Comparison of ENCODE assay signal across 23 cellular contexts in the genomic region with DNA sequence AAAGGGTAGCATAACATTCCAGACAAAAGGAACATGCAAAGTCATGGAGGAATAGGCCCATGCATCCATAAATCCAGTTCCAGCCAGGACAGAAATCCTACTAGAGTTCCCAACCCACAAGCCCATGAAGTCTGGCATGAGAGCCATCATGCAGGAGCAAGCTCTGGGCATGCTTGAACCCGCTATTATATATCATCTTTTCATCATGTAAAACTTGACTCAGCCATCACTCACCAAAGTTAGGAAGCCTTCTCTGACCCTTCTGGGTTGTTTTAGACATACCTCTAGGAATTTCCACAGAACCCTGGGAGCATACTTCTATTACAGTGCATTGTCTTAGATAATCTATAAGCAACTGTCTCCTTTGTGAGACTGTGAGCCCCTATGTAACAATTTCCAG.
"Had no signal": no experiment of that assay in that cellular context is flagged by ENCODE, and none has a peak within 500 bp of the region (broad histone marks: within the 10 kb centered on the region; RNA-seq: fewer than 3 reads in every experiment).

No MANE protein-coding gene starts in this region.

- H3K4me1 ChIP-seq: left ventricle myocardium inferior, right atrium auricular region, right lobe of liver, stomach, testis, thyroid gland, transverse colon, upper lobe of left lung, vagina had no signal

- H3K27me3 ChIP-seq: ovary, right atrium auricular region, right lobe of liver, stomach, testis, thyroid gland, transverse colon, upper lobe of left lung, vagina had no signal

- ATAC-seq: mucosa of descending colon; naive thymus-derived CD4-positive, alpha-beta T cell; natural killer cell treated with Interleukin-12 subunit alpha and Interleukin-12 subunit beta and Interleukin-15 and Interleukin-18, amount 100 ng/mL, for 72 hours; right lobe of liver; stimulated activated naive B cell treated with anti-CD40 and anti-IgM and Interleukin-4, amounts not matched to agents 10 μg/mL and 1 μg/mL and 100 μg/mL, for 72 hours; stimulated activated naive CD8-positive, alpha-beta T cell treated with anti-CD3 and anti-CD28 coated beads, Interleukin-15, Interleukin-2, amounts not matched to agents 100 U/mL and 50 U/mL, for 24 hours had no signal

- H3K9me3 ChIP-seq: left ventricle myocardium inferior, mucosa of descending colon, ovary, right atrium auricular region, right lobe of liver, stomach, testis, thyroid gland, transverse colon, upper lobe of left lung, vagina had no signal

- H3K27ac ChIP-seq: left ventricle myocardium inferior, ovary, right atrium auricular region, right lobe of liver, skin epidermis, stomach, testis, thyroid gland, transverse colon, upper lobe of left lung, vagina had no signal

- DNase-seq: immature natural killer cell; left ventricle myocardium inferior; midbrain; mucosa of descending colon; naive thymus-derived CD4-positive, alpha-beta T cell; ovary; right lobe of liver; stimulated activated CD4-positive, alpha-beta T cell treated with anti-CD3 and anti-CD28 coated beads, Interleukin-12 subunit alpha, Interleukin-12 subunit beta, amount 100 ng/mL, for 4 hours; stimulated activated CD4-positive, alpha-beta T cell treated with anti-CD3 and anti-CD28 coated beads, Interleukin-15, amount 100 ng/mL, for 24 hours; stimulated activated CD4-positive, alpha-beta T cell treated with anti-CD3 and anti-CD28 coated beads, Interleukin-2, amount 100 ng/mL, for 24 hours; stimulated activated CD4-positive, alpha-beta T cell treated with anti-CD3 and anti-CD28 coated beads, Interleukin-4, amount 100 ng/mL, for 1 hour; stimulated activated naive B cell treated with anti-CD40 and anti-IgM and Interleukin-4, amounts not matched to agents 10 μg/mL and 1 μg/mL and 100 μg/mL, for 72 hours; stimulated activated naive CD8-positive, alpha-beta T cell treated with anti-CD3 and anti-CD28 coated beads, Interleukin-15, Interleukin-2, amounts not matched to agents 100 U/mL and 50 U/mL, for 24 hours; stomach; testis; thyroid gland; transverse colon; upper lobe of left lung had no signal

- H3K36me3 ChIP-seq: left ventricle myocardium inferior, ovary, right atrium auricular region, right lobe of liver, stomach, thyroid gland, transverse colon, upper lobe of left lung, vagina had no signal

- H3K4me3 ChIP-seq: left ventricle myocardium inferior, lung, mucosa of descending colon, ovary, right atrium auricular region, right lobe of liver, skin epidermis, stomach, testis, thyroid gland, transverse colon, upper lobe of left lung, vagina had no signal
